ENCODE assay signal across 15 cellular contexts in genomic region chr22:44865193-44866057, GRCh38.
A peak's percentile ranks its signal among the peaks of the same experiment; 100 is the strongest.
DNase-seq lines count a peak whose midpoint lies in the region; ATAC-seq and TF ChIP-seq lines count a peak whose summit lies in the region.
"Had no signal": no experiment of that assay in that cellular context is flagged by ENCODE, and none has a peak within 500 bp of the region (broad histone marks: within the 10 kb centered on the region; RNA-seq: fewer than 3 reads in every experiment).

No MANE protein-coding gene starts in this region.

- H3K9me3 Mint-ChIP-seq in GM23338 (no peaks in the 10 kb centered on the region; the same call in 2 of the 3 replicates), WTC11 (0 out of 2 replicates have a peak, but pooled peaks cover 3% of the 10 kb centered on the region), neural crest cell (no peaks in the 10 kb centered on the region)

- POLR2A ChIA-PET in WTC11 (lab: Charles Lee), result no interaction called here

- no peaks in the 10 kb centered on the region for H3K36me3 ChIP-seq in GM23338 (ENCODE audit: insufficient read depth)
- H3K36me3 ChIP-seq: HAP-1 had no signal

- no peak overlapping the region for H3K4me2 ChIP-seq in GM23338

- no peak overlapping the region for H3K4me3 Mint-ChIP-seq in GM23338
- no peak overlapping the region for H3K4me3 Mint-ChIP-seq in WTC11
- peak overlapping the region; percentile 9 for H3K4me3 Mint-ChIP-seq in neural crest cell
- H3K4me3 Mint-ChIP-seq: CD8-positive, alpha-beta memory T cell; HFFc6 had no signal

- H3K27me3 ChIP-seq in GM23338 (ENCODE audit: insufficient read depth), result no peaks in the 10 kb centered on the region

- no peak overlapping the region for H3K27ac Mint-ChIP-seq in GM23338
- H3K27ac Mint-ChIP-seq in WTC11, result no peak overlapping the region
- no peak overlapping the region for H3K27ac Mint-ChIP-seq in neural crest cell (ENCODE audit: unreplicated experiment)
- H3K27ac Mint-ChIP-seq: CD8-positive, alpha-beta memory T cell; HFFc6 had no signal

- peak; percentile 25 for DNase-seq in GM23338 (ENCODE audit: low spot score)
- DNase-seq in WTC11 (ENCODE audit: low spot score), result no peak
- no peak for DNase-seq in neural crest cell (ENCODE audit: low read depth, low spot score)
- DNase-seq in NOMO-1 treated with dmso at 0.1 percent for 144 hours (lab: John Stamatoyannopoulos, UW; ENCODE audit: unreplicated experiment), result no peak
- DNase-seq: Caco-2; CD8-positive, alpha-beta memory T cell; DMS53; GF-D8; GM23248; HFFc6 had no signal

- H3K9me2 ChIP-seq in GM23338 (ENCODE audit: insufficient read depth), result no peaks in the 10 kb centered on the region

- H4K20me1 ChIP-seq in GM23338 (replicated peaks; ENCODE audit: insufficient read depth), result no peaks in the 10 kb centered on the region

- H3K79me2 ChIP-seq in GM23338 (replicated peaks; ENCODE audit: insufficient read depth), result no peaks in the 10 kb centered on the region

- peaks cover under 1% of the 10 kb centered on the region; the same call in 1 of the 2 replicates for H3K4me1 ChIP-seq in GM23338 (ENCODE audit: insufficient read depth)

- no peak overlapping the region for H2AFZ ChIP-seq in GM23338
- H2AFZ ChIP-seq: GM23248 had no signal

- H3K4me1 Mint-ChIP-seq in GM23338 (peaks cover 13% of the 10 kb centered on the region), WTC11 (peaks cover 16% of the 10 kb centered on the region), neural crest cell (peaks cover 2% of the 10 kb centered on the region)
- H3K4me1 Mint-ChIP-seq: CD8-positive, alpha-beta memory T cell had no signal

- ATAC-seq in GM23338 (no peak), WTC11 (no peak), GM18868 (IDR thresholded peaks at IDR 0.05; ENCODE audit: unreplicated experiment) (no peak), GM19455 (IDR thresholded peaks at IDR 0.05; ENCODE audit: unreplicated experiment) (no peak)
- ATAC-seq: HepG2 had no signal

- H3K4me3 ChIP-seq in GM23338, result no peak overlapping the region
- H3K4me3 ChIP-seq: GM23248, HAP-1 had no signal

- CTCF ChIA-PET in WTC11 (lab: Charles Lee), result no interaction called here

- TF ChIP-seq CTCF in C4-2B (conservative IDR thresholded peaks at IDR 0.05) (no peak), GM23338 (conservative IDR thresholded peaks at IDR 0.05; ENCODE audit: low read depth in 2 of 2) (no peak), WTC11 (IDR thresholded peaks at IDR 0.05) (no peak), neural crest cell (conservative IDR thresholded peaks at IDR 0.05) (no peak)

- no peaks in the 10 kb centered on the region for H3F3A ChIP-seq in GM23338 (replicated peaks; ENCODE audit: low read depth)

- H3K36me3 Mint-ChIP-seq in GM23338 (ENCODE audit: low read depth), result peaks cover 25% of the 10 kb centered on the region
- H3K36me3 Mint-ChIP-seq in WTC11, result peaks cover 8% of the 10 kb centered on the region
- H3K36me3 Mint-ChIP-seq in neural crest cell (ENCODE audit: low read depth), result peaks cover 10% of the 10 kb centered on the region
- H3K36me3 Mint-ChIP-seq: CD8-positive, alpha-beta memory T cell had no signal

- peaks cover 19% of the 10 kb centered on the region for H3K27me3 Mint-ChIP-seq in GM23338 (ENCODE audit: insufficient read depth, low read depth, poor library complexity)
- H3K27me3 Mint-ChIP-seq in WTC11 (ENCODE audit: low read depth), result no peaks in the 10 kb centered on the region; the same call in 1 of the 2 replicates
- no peaks in the 10 kb centered on the region for H3K27me3 Mint-ChIP-seq in neural crest cell (ENCODE audit: low read depth)

- H3K27ac ChIP-seq in C4-2B (peak overlapping the region; percentile 51), GM23338 (ENCODE audit: low read depth) (no peak overlapping the region)
- H3K27ac ChIP-seq: GM23248 had no signal

TF ChIP-seq in WTC11, 78 proteins besides CTCF, POLR2A, EP300 and RAD21:
- TF ChIP-seq USF1 (CRISPR knock-in tag; IDR thresholded peaks at IDR 0.05), result peak; percentile 19; the same call in 1 of the 2 replicates
- TF ChIP-seq USF2 (CRISPR knock-in tag; IDR thresholded peaks at IDR 0.05), result peak; percentile 64
- TF ChIP-seq AR (CRISPR knock-in tag; IDR thresholded peaks at IDR 0.05), result no peak
- 0 out of 2 replicates have a peak, but pooled peaks have one; percentile 6 for TF ChIP-seq NFYB (CRISPR knock-in tag; conservative IDR thresholded peaks at IDR 0.05; ENCODE audit: low read depth)
